ENCODE assay signal across 17 cellular contexts in genomic region chr6:7879579-7879978, GRCh38. TPM values are rescaled to one million over a fixed set of nuclear protein-coding genes. Genes with fewer than 3 reads are reported as not detected.
DNase-seq lines count a peak whose midpoint lies in the region; FAIRE-seq and TF ChIP-seq lines count a peak whose summit lies in the region.
"Had no signal": no experiment of that assay in that cellular context is flagged by ENCODE, and none has a peak within 500 bp of the region (broad histone marks: within the 10 kb centered on the region; RNA-seq: fewer than 3 reads in every experiment).

No MANE protein-coding gene starts in this region.

- H3K9me3 ChIP-seq in endothelial cell of umbilical vein (replicated peaks; ENCODE audit: control insufficient read depth, insufficient read depth, low read length): no peaks in the 10 kb centered on the region

- intact Hi-C loops in endothelial cell of umbilical vein (cut with micrococcal nuclease): no loop called here

- H3K27me3 ChIP-seq in endothelial cell of umbilical vein (ENCODE audit: control insufficient read depth in 2 of 2, insufficient read depth in 2 of 2, low read length in 2 of 2): no peaks in the 10 kb centered on the region

- peaks cover 14% of the 10 kb centered on the region for H3K4me1 ChIP-seq in endothelial cell of umbilical vein (ENCODE audit: control insufficient read depth, extremely low read depth, insufficient read depth, low read length)

- peaks cover 2% of the 10 kb centered on the region for H4K20me1 ChIP-seq in endothelial cell of umbilical vein (replicated peaks; ENCODE audit: control insufficient read depth, extremely low read depth, insufficient read depth, low read length)

- H3K79me2 ChIP-seq in endothelial cell of umbilical vein (ENCODE audit: control insufficient read depth, insufficient read depth, low read length): peaks cover 12% of the 10 kb centered on the region

- peaks cover 57 to 65% of the 10 kb centered on the region in 2 experiments for H3K36me3 ChIP-seq in endothelial cell of umbilical vein (ENCODE audit: control insufficient read depth in 2 of 2, extremely low read depth in 1 of 2, insufficient read depth in 2 of 2, low read length in 2 of 2)

- TF ChIP-seq POLR2A in GM12892 (IDR thresholded peaks at IDR 0.05; ENCODE audit: low read depth, low read length): peak; percentile 6; the same call in 1 of the 2 replicates
- TF ChIP-seq POLR2A in GM18951 (IDR thresholded peaks at IDR 0.05; ENCODE audit: extremely low read depth, insufficient read depth, insufficient read length): peak; percentile 48
- peak; percentile 17 for TF ChIP-seq POLR2A in endothelial cell of umbilical vein (IDR thresholded peaks at IDR 0.05; ENCODE audit: low read depth, low read length)

- BruUV-seq in endothelial cell of umbilical vein (replicated peaks; lab: Mats Ljungman, UMichigan): no TSS peak

- no peak for FAIRE-seq in GM12892 (lab: Jason Lieb, UNC)
- FAIRE-seq in endothelial cell of umbilical vein (lab: Jason Lieb, UNC): no peak
- FAIRE-seq: GM12891, GM19239 had no signal

- DNase-seq in GM12892 (ENCODE audit: insufficient read length) (no peak), endothelial cell of umbilical vein (ENCODE audit: low read depth, low spot score) (peak; percentile 55), NCI-H2107 treated with DMSO at 0.1 percent for 48 hours (lab: John Stamatoyannopoulos, UW; ENCODE audit: unreplicated experiment) (no peak), kidney tubule cell (ENCODE audit: low spot score) (no peak)
- DNase-seq: C1 segment of cervical spinal cord; Calu3; CD4-positive, alpha-beta memory T cell; COR-L47; DMS53; DMS79 treated with DMSO at 0.1 percent for 48 hours; GF-D8; GM23248; H9 had no signal

- CTCF ChIA-PET in endothelial cell of umbilical vein (lab: Charles Lee): interaction anchor here (0.8 to 3.9 kb wide), 6 partner anchors 113 to 180 kb away, joined by 3 to 17 read pairs (median 4); no protein-coding TSS in a partner anchor

- no peak overlapping the region for H3K4me2 ChIP-seq in endothelial cell of umbilical vein (ENCODE audit: insufficient read depth, low read length)

- H3K9me1 ChIP-seq in endothelial cell of umbilical vein (replicated peaks; ENCODE audit: control insufficient read depth, extremely low read depth, insufficient read depth, low read length): no peaks in the 10 kb centered on the region

- H3K9ac ChIP-seq in endothelial cell of umbilical vein (replicated peaks; ENCODE audit: extremely low read depth, insufficient read depth, low read length): no peak overlapping the region
- H3K9ac ChIP-seq: GM23248 had no signal

- dilution Hi-C loops in endothelial cell of umbilical vein (cut with MboI; ENCODE audit: extremely low pct_ligation_motif_present, low sequenced_read_pairs): loop anchor here (25.0 kb wide), 1 partner anchor 133 kb away; no protein-coding TSS in a partner anchor

- POLR2A ChIA-PET in endothelial cell of umbilical vein (lab: Charles Lee): no interaction called here

- H3K27ac ChIP-seq in endothelial cell of umbilical vein (ENCODE audit: insufficient read depth, low read depth, low read length): no peak overlapping the region
- H3K27ac ChIP-seq: GM23248 had no signal

- in situ Hi-C loops in GM18951 (cut with MboI; ENCODE audit: low sequenced_read_pairs, unreplicated experiment): no loop called here

- no peak for TF ChIP-seq CTCF in endothelial cell of umbilical vein (IDR thresholded peaks at IDR 0.05; ENCODE audit: extremely low read depth in 1 of 2, insufficient read depth in 1 of 2, low read depth in 1 of 2, low read length in 2 of 2)

- no peak overlapping the region for H2AFZ ChIP-seq in endothelial cell of umbilical vein (ENCODE audit: low read depth, low read length)
- H2AFZ ChIP-seq: GM23248 had no signal

- no peak overlapping the region for H3K4me3 ChIP-seq in endothelial cell of umbilical vein (replicated peaks in 1 of 3; ENCODE audit: insufficient read depth in 1 of 3, low read depth in 1 of 3, low read length in 3 of 3)
- H3K4me3 ChIP-seq: GM23248 had no signal

TF ChIP-seq in PFSK-1, 5 proteins besides CTCF, POLR2A, EP300 and RAD21:
- TF ChIP-seq, protein P1, sequence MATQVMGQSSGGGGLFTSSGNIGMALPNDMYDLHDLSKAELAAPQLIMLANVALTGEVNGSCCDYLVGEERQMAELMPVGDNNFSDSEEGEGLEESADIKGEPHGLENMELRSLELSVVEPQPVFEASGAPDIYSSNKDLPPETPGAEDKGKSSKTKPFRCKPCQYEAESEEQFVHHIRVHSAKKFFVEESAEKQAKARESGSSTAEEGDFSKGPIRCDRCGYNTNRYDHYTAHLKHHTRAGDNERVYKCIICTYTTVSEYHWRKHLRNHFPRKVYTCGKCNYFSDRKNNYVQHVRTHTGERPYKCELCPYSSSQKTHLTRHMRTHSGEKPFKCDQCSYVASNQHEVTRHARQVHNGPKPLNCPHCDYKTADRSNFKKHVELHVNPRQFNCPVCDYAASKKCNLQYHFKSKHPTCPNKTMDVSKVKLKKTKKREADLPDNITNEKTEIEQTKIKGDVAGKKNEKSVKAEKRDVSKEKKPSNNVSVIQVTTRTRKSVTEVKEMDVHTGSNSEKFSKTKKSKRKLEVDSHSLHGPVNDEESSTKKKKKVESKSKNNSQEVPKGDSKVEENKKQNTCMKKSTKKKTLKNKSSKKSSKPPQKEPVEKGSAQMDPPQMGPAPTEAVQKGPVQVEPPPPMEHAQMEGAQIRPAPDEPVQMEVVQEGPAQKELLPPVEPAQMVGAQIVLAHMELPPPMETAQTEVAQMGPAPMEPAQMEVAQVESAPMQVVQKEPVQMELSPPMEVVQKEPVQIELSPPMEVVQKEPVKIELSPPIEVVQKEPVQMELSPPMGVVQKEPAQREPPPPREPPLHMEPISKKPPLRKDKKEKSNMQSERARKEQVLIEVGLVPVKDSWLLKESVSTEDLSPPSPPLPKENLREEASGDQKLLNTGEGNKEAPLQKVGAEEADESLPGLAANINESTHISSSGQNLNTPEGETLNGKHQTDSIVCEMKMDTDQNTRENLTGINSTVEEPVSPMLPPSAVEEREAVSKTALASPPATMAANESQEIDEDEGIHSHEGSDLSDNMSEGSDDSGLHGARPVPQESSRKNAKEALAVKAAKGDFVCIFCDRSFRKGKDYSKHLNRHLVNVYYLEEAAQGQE (IDR thresholded peaks at IDR 0.05; ENCODE audit: insufficient read depth in 1 of 2, low read depth in 2 of 2, low read length in 2 of 2): no peak
- peak; percentile 14; the same call in 1 of the 2 replicates for TF ChIP-seq POLR2AphosphoS5 (IDR thresholded peaks at IDR 0.05; ENCODE audit: low read depth, low read length)

TF ChIP-seq in endothelial cell of umbilical vein, 7 proteins besides CTCF, POLR2A, EP300 and RAD21:
- TF ChIP-seq POLR2AphosphoS5 (IDR thresholded peaks at IDR 0.05; ENCODE audit: insufficient read depth, low read depth, low read length) (peak; percentile 10), JUN (IDR thresholded peaks at IDR 0.05; ENCODE audit: borderline replicate concordance, insufficient read depth, insufficient read length, low read depth) (no peak)

RNA-seq across cellular contexts. Expression of gene TXNDC5, which starts 31.0 kb away (rescaled TPM):
- 74.8 TPM for polyA plus RNA-seq in GM12892 (2012; ENCODE audit: missing spikeins)
- polyA plus RNA-seq in PFSK-1 (2012; ENCODE audit: insufficient read length, low read depth): 314 TPM
- 1,581 and 1,665 TPM in 2 replicates for total RNA-seq in endothelial cell of umbilical vein
- polyA plus RNA-seq in endothelial cell of umbilical vein: 2,566 and 2,629 TPM in 2 replicates
- 2,247 and 2,322 TPM in 2 replicates for polyA plus RNA-seq in endothelial cell of umbilical vein (2011; cell fraction: cytosol; rRNA removed)
- polyA plus RNA-seq in endothelial cell of umbilical vein (2011; cell fraction: nucleus; rRNA removed): 1,597 and 1,745 TPM in 2 replicates
- 1,989 and 2,618 TPM in 2 replicates for polyA plus RNA-seq in endothelial cell of umbilical vein (2012)
- 2,443 and 2,887 TPM in 2 replicates for polyA minus RNA-seq in endothelial cell of umbilical vein
- 46.0 TPM for polyA minus RNA-seq in endothelial cell of umbilical vein (2011; cell fraction: cytosol; rRNA and poly(A)+ RNA removed)
- 638 and 706 TPM in 2 replicates for polyA minus RNA-seq in endothelial cell of umbilical vein (2011; cell fraction: nucleus; rRNA and poly(A)+ RNA removed)
